14 cellular contexts compared by ENCODE assay signal in the genomic region with DNA sequence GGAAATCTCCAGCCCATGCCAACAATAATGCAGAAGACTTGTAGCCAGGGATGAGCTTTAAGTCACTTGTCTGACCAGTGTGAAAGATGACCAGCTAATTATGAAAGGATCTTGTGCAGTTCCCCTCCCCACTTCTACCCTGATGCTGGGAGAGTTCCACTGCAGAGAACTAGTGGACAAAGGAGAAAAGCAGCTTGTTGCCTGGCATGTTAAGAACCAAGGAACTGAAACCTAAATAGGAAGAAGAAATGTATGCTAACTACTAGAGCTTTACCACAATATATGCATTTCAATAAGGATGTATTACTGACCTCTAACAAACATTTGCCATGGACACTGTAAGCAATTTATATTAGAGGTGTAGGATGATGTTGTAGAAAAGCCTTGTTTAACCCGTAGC.
"Had no signal": no experiment of that assay in that cellular context is flagged by ENCODE, and none has a peak within 500 bp of the region (broad histone marks: within the 10 kb centered on the region; RNA-seq: fewer than 3 reads in every experiment).

No MANE protein-coding gene starts in this region.

- DNase-seq: activated CD4-positive, alpha-beta T cell treated with anti-CD3 and anti-CD28 coated beads, Interleukin-2, amount 10 ng/mL, durations not matched to agents 7 days and 5 days; activated CD4-positive, CD25-positive, alpha-beta regulatory T cell; activated effector memory CD4-positive, alpha-beta T cell treated with Interleukin-2 at 50 U/mL for 16 hours; activated T-cell treated with anti-CD3 and anti-CD28 coated beads for 4 hours; anterior cingulate cortex; endodermal cell; erythroblast; hypothalamus; kidney glomerular epithelial cell; mesendoderm; nephron progenitor cell; stimulated activated CD4-positive, alpha-beta T cell treated with anti-CD3 and anti-CD28 coated beads, Interleukin-4, amount 100 ng/mL, for 24 hours had no signal

- H3K27me3 Mint-ChIP-seq: stimulated activated naive CD8-positive, alpha-beta T cell treated with anti-CD3 and anti-CD28 coated beads, Interleukin-15, amount 100 ng/mL, for 72 hours had no signal

- H3K4me3 Mint-ChIP-seq: activated CD4-positive, alpha-beta T cell treated with anti-CD3 and anti-CD28 coated beads, Interleukin-2, amount 10 ng/mL, durations not matched to agents 7 days and 5 days; activated naive CD4-positive, alpha-beta T cell treated with anti-CD3 and anti-CD28 coated beads, Interleukin-2, amount 50 U/mL, for 24 hours; endodermal cell; nephron progenitor cell had no signal

- H3K4me1 Mint-ChIP-seq: endodermal cell, nephron progenitor cell had no signal

- H3K27ac Mint-ChIP-seq: activated naive CD4-positive, alpha-beta T cell treated with anti-CD3 and anti-CD28 coated beads, Interleukin-2, amount 50 U/mL, for 24 hours; endodermal cell; nephron progenitor cell had no signal

- H3K9me3 Mint-ChIP-seq: activated naive CD4-positive, alpha-beta T cell treated with anti-CD3 and anti-CD28 coated beads, Interleukin-2, amount 50 U/mL, for 24 hours had no signal

- H3K36me3 Mint-ChIP-seq: activated naive CD4-positive, alpha-beta T cell treated with anti-CD3 and anti-CD28 coated beads, Interleukin-2, amount 50 U/mL, for 24 hours had no signal
